9 cellular contexts compared by ENCODE assay signal in genomic region chr2:211033765-211034164, GRCh38.
DNase-seq lines count a peak whose midpoint lies in the region; ATAC-seq and TF ChIP-seq lines count a peak whose summit lies in the region.
"Had no signal": no experiment of that assay in that cellular context is flagged by ENCODE, and none has a peak within 500 bp of the region (broad histone marks: within the 10 kb centered on the region; RNA-seq: fewer than 3 reads in every experiment).

No MANE protein-coding gene starts in this region.

- H3K36me3 Mint-ChIP-seq in activated CD4-positive, alpha-beta memory T cell treated with anti-CD3 and anti-CD28 coated beads for 36 hours = no peaks in the 10 kb centered on the region

- H3K27ac ChIP-seq in HL-60 (replicated peaks) = no peak overlapping the region
- H3K27ac ChIP-seq in SK-N-MC = no peak overlapping the region

- no peaks in the 10 kb centered on the region for H3K27me3 ChIP-seq in HL-60 (ENCODE audit: insufficient read depth, poor library complexity, severe bottlenecking)
- no peaks in the 10 kb centered on the region for H3K27me3 ChIP-seq in kidney epithelial cell (ENCODE audit: control insufficient read depth, insufficient read depth, low read length)

- H3K27me3 Mint-ChIP-seq in activated CD4-positive, alpha-beta memory T cell treated with anti-CD3 and anti-CD28 coated beads for 36 hours = no peaks in the 10 kb centered on the region

- H3K4me1 Mint-ChIP-seq in activated CD4-positive, alpha-beta memory T cell treated with anti-CD3 and anti-CD28 coated beads for 36 hours (ENCODE audit: low read depth) = no peaks in the 10 kb centered on the region

- CTCF ChIA-PET in activated CD4-positive, alpha-beta memory T cell treated with anti-CD3 and anti-CD28 coated beads for 36 hours (lab: Charles Lee) = no interaction called here

- H3K4me3 ChIP-seq in HL-60 (replicated peaks; ENCODE audit: insufficient read depth, low read length) = no peak overlapping the region
- H3K4me3 ChIP-seq in SK-N-MC = no peak overlapping the region
- no peak overlapping the region for H3K4me3 ChIP-seq in kidney epithelial cell (ENCODE audit: low read depth, low read length)
- H3K4me3 ChIP-seq: lung had no signal

- peak; percentile 7 for DNase-seq in COLO829 (ENCODE audit: low spot score)
- DNase-seq in HL-60 (ENCODE audit: low read depth in 1 of 2, low spot score in 1 of 2) = no peak
- peak; percentile 34 for DNase-seq in SK-N-MC (ENCODE audit: low read depth, low spot score)
- DNase-seq in kidney epithelial cell (ENCODE audit: low read depth) = no peak
- no peak for DNase-seq in NCI-H2107 treated with DMSO at 0.1 percent for 48 hours (lab: John Stamatoyannopoulos, UW; ENCODE audit: unreplicated experiment)
- DNase-seq in activated CD4-positive, alpha-beta memory T cell treated with anti-CD3 and anti-CD28 coated beads for 36 hours = no peak
- DNase-seq in dermis blood vessel endothelial cell = no peak

- intact Hi-C loops in activated CD4-positive, alpha-beta memory T cell treated with anti-CD3 and anti-CD28 coated beads for 36 hours (cut with micrococcal nuclease) = no loop called here

- H3K27ac Mint-ChIP-seq in activated CD4-positive, alpha-beta memory T cell treated with anti-CD3 and anti-CD28 coated beads for 36 hours = no peak overlapping the region

- H3K9me3 Mint-ChIP-seq in activated CD4-positive, alpha-beta memory T cell treated with anti-CD3 and anti-CD28 coated beads for 36 hours = peaks cover 3% of the 10 kb centered on the region

- no peak overlapping the region for H3K4me3 Mint-ChIP-seq in activated CD4-positive, alpha-beta memory T cell treated with anti-CD3 and anti-CD28 coated beads for 36 hours

- H3K9ac ChIP-seq in SK-N-MC (ENCODE audit: insufficient read length) = no peak overlapping the region

- ATAC-seq in GM21423 (IDR thresholded peaks at IDR 0.05; ENCODE audit: unreplicated experiment) = no peak

- H3K9me3 ChIP-seq in SK-N-MC (ENCODE audit: low read depth, low read length) = no peaks in the 10 kb centered on the region

- TF ChIP-seq CTCF in HL-60 (IDR thresholded peaks at IDR 0.05; ENCODE audit: insufficient read depth, low read length) (peak; percentile 36), kidney epithelial cell (IDR thresholded peaks at IDR 0.05; ENCODE audit: insufficient read depth, low read length, poor library complexity, severe bottlenecking) (peak; percentile 41)

- POLR2A ChIA-PET in activated CD4-positive, alpha-beta memory T cell treated with anti-CD3 and anti-CD28 coated beads for 36 hours (lab: Charles Lee) = no interaction called here

- no peaks in the 10 kb centered on the region for H3K36me3 ChIP-seq in SK-N-MC (ENCODE audit: insufficient read depth, low read length)
- no peaks in the 10 kb centered on the region for H3K36me3 ChIP-seq in kidney epithelial cell (ENCODE audit: control insufficient read depth, insufficient read depth, low read length)

Comparison
In these comparisons a context has a peak if more than half of its experiments do, and no peak if none do; other contexts are left out.
1. DNase-seq: peak in COLO829 (single experiment) and SK-N-MC (single experiment); none in HL-60 (0 of 2), kidney epithelial cell (single experiment), NCI-H2107 treated with DMSO at 0.1 percent for 48 hours (single experiment), activated CD4-positive, alpha-beta memory T cell treated with anti-CD3 and anti-CD28 coated beads for 36 hours (single experiment) and dermis blood vessel endothelial cell (single experiment).